In genomic region chr10:2933041-2933440, GRCh38 we compare ENCODE assay signal across 16 cellular contexts.
"Had no signal": no experiment of that assay in that cellular context is flagged by ENCODE, and none has a peak within 500 bp of the region (broad histone marks: within the 10 kb centered on the region; RNA-seq: fewer than 3 reads in every experiment).

No MANE protein-coding gene starts in this region.

- ATAC-seq: foreskin keratinocyte; left colon; mucosa of descending colon; naive thymus-derived CD4-positive, alpha-beta T cell; stimulated activated naive CD8-positive, alpha-beta T cell treated with anti-CD3 and anti-CD28 coated beads, Interleukin-15, Interleukin-2, amounts not matched to agents 100 U/mL and 50 U/mL, for 24 hours had no signal

- H3K27me3 ChIP-seq: ascending aorta, cardiac muscle cell, foreskin keratinocyte had no signal

- H3K36me3 ChIP-seq: ascending aorta, cardiac muscle cell, suprapubic skin had no signal

- DNase-seq: activated CD4-positive, alpha-beta T cell treated with anti-CD3 and anti-CD28 coated beads, Interleukin-2, amount 10 ng/mL, durations not matched to agents 7 days and 5 days; activated CD8-positive, alpha-beta memory T cell treated with anti-CD3 and anti-CD28 coated beads for 24 hours; effector CD8-positive, alpha-beta T cell; foreskin keratinocyte; left colon; mucosa of descending colon; naive thymus-derived CD4-positive, alpha-beta T cell; stimulated activated CD4-positive, alpha-beta T cell treated with anti-CD3 and anti-CD28 coated beads, Interleukin-2, amount 100 ng/mL, for 48 hours; stimulated activated naive CD8-positive, alpha-beta T cell treated with anti-CD3 and anti-CD28 coated beads, Interleukin-15, Interleukin-2, amounts not matched to agents 100 U/mL and 50 U/mL, for 24 hours had no signal

- H3K27ac ChIP-seq: ascending aorta, cardiac muscle cell, coronary artery, foreskin keratinocyte, parathyroid adenoma, suprapubic skin had no signal

- H3K36me3 Mint-ChIP-seq: naive thymus-derived CD4-positive, alpha-beta T cell; type B pancreatic cell had no signal

- H3K27ac Mint-ChIP-seq: activated CD4-positive, alpha-beta T cell treated with anti-CD3 and anti-CD28 coated beads, Interleukin-2, amount 10 ng/mL, durations not matched to agents 7 days and 5 days; naive thymus-derived CD4-positive, alpha-beta T cell; type B pancreatic cell had no signal

- H3K9me3 ChIP-seq: ascending aorta, mucosa of descending colon, suprapubic skin had no signal

- H3K4me3 Mint-ChIP-seq: activated CD4-positive, alpha-beta T cell treated with anti-CD3 and anti-CD28 coated beads, Interleukin-2, amount 10 ng/mL, durations not matched to agents 7 days and 5 days; naive thymus-derived CD4-positive, alpha-beta T cell; type B pancreatic cell had no signal

- H3K9me3 Mint-ChIP-seq: activated CD4-positive, alpha-beta T cell treated with anti-CD3 and anti-CD28 coated beads, Interleukin-2, amount 10 ng/mL, durations not matched to agents 7 days and 5 days; naive thymus-derived CD4-positive, alpha-beta T cell; type B pancreatic cell had no signal

- H3K4me1 ChIP-seq: ascending aorta, foreskin keratinocyte, parathyroid adenoma, suprapubic skin had no signal

- H3K9ac ChIP-seq: parathyroid adenoma had no signal

- H3K4me3 ChIP-seq: ascending aorta, cardiac muscle cell, coronary artery, lung, mucosa of descending colon, suprapubic skin had no signal

- H3K79me2 ChIP-seq: parathyroid adenoma had no signal

- H2AFZ ChIP-seq: parathyroid adenoma had no signal

- H3K4me1 Mint-ChIP-seq: activated CD4-positive, alpha-beta T cell treated with anti-CD3 and anti-CD28 coated beads, Interleukin-2, amount 10 ng/mL, durations not matched to agents 7 days and 5 days had no signal
